Comparison of ENCODE assay signal across 2 cellular contexts in the genomic region with DNA sequence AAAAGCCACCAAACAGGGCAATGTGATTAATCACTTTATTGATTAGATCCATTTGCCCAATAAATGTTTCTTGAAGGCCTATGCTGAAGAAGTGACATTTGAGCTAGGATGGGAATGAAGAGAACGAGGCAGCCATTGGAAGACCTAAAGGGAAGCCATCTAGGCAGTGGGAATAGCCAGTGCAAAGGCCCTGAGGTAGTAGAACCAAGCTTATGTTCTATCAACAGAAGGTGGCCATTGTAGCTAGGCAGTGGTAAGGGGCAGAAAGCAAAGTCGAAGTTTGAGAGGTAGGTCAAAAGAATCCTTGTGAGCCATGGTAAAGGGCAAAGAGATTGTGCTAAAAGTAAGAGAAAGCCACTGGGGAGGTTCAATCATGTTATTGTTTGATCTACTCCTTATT.
TF ChIP-seq lines count a peak whose summit lies in the region.

No MANE protein-coding gene starts in this region.

TF ChIP-seq in HepG2, 621 proteins besides CTCF, POLR2A, EP300 and RAD21:
- TF ChIP-seq ZMYM3 (CRISPR knock-in tag; IDR thresholded peaks at IDR 0.05) (0 out of 2 replicates have a peak, but pooled peaks have one; percentile 23), HMG20A (CRISPR knock-in tag; IDR thresholded peaks at IDR 0.05; ENCODE audit: borderline replicate concordance) (no peak), SMARCC2 (IDR thresholded peaks at IDR 0.05) (no peak), RBM22 (optimal IDR thresholded peaks at IDR 0.05; ENCODE audit: low read length) (peak; percentile 50)

TF ChIP-seq in K562, 482 proteins besides CTCF, POLR2A, EP300 and RAD21:
- no peak for TF ChIP-seq CCAR2 (IDR thresholded peaks at IDR 0.05; ENCODE audit: low read depth, low read length)
- peak; percentile 51 for TF ChIP-seq RBM25 (IDR thresholded peaks at IDR 0.05; ENCODE audit: low read depth, low read length, severe bottlenecking)
